ENCODE assay signal across 18 cellular contexts in the genomic region with DNA sequence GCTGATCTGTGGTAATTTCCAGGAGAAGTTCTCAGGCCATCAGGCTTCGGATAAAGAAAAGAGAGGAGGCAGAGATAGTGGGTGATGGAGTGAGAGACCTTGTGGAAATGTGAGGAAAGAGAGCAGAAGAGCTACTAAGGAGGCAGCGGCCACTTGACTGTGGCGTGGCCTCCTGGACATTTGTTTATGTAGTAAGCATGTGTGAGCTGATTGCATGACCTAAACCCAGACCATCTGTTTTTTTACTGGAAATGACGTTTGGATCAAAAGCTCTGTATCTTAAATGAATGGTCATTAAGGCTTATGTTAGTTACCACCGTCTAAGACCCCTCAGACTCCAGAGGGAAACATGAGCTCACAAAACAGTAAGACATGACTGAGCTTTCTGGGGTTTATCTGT. TPM values are rescaled to one million over a fixed set of nuclear protein-coding genes. Genes with fewer than 3 reads are reported as not detected.
A peak's percentile ranks its signal among the peaks of the same experiment; 100 is the strongest.
DNase-seq lines count a peak whose midpoint lies in the region; ATAC-seq and TF ChIP-seq lines count a peak whose summit lies in the region.
"Had no signal": no experiment of that assay in that cellular context is flagged by ENCODE, and none has a peak within 500 bp of the region (broad histone marks: within the 10 kb centered on the region; RNA-seq: fewer than 3 reads in every experiment).

No MANE protein-coding gene starts in this region.

- no peak overlapping the region for H3K4me3 Mint-ChIP-seq in stimulated activated effector memory CD8-positive, alpha-beta T cell treated with anti-CD3 and anti-CD28 coated beads, Interleukin-12 subunit alpha, Interleukin-12 subunit beta, amount 100 ng/mL, for 72 hours
- H3K4me3 Mint-ChIP-seq: activated T-cell treated with anti-CD3 and anti-CD28 coated beads, Interleukin-2, amount 50 U/mL, for 24 hours; CD8-positive, alpha-beta T cell; stimulated activated naive B cell treated with anti-CD40 and anti-IgM and Interleukin-4, amounts not matched to agents 10 μg/mL and 1 μg/mL and 100 μg/mL, for 72 hours had no signal

- H3K4me1 Mint-ChIP-seq in stimulated activated effector memory CD8-positive, alpha-beta T cell treated with anti-CD3 and anti-CD28 coated beads, Interleukin-12 subunit alpha, Interleukin-12 subunit beta, amount 100 ng/mL, for 72 hours: peaks cover 13% of the 10 kb centered on the region

- POLR2A ChIA-PET in AG04450 (lab: Yijun Ruan, JAX): interaction anchor here (1.9 kb wide), 1 partner anchor 13 kb away, joined by 15 read pairs; a partner anchor contains a TSS

- TF ChIP-seq CTCF in AG04450 (IDR thresholded peaks at IDR 0.05; ENCODE audit: low read depth, low read length): no peak
- no peak for TF ChIP-seq CTCF in RWPE2 (IDR thresholded peaks at IDR 0.05; ENCODE audit: poor library complexity, severe bottlenecking)
- no peak for TF ChIP-seq CTCF in fibroblast of villous mesenchyme (IDR thresholded peaks at IDR 0.05; ENCODE audit: insufficient read depth, low read depth, low read length)
- no peak for TF ChIP-seq CTCF in parathyroid adenoma (IDR thresholded peaks at IDR 0.05)

- peaks cover 43% of the 10 kb centered on the region for H3K4me1 ChIP-seq in RWPE2 (ENCODE audit: insufficient read depth, poor library complexity, severe bottlenecking)
- peaks cover 40% of the 10 kb centered on the region for H3K4me1 ChIP-seq in parathyroid adenoma

- H3K36me3 ChIP-seq in RWPE2 (ENCODE audit: low read depth) (peaks cover 77% of the 10 kb centered on the region), parathyroid adenoma (ENCODE audit: control insufficient read depth, insufficient read depth, low read length) (no peaks in the 10 kb centered on the region)

- H3K27ac ChIP-seq in AG04450 (ENCODE audit: low read depth, low read length) (peak overlapping the region; percentile 71), RWPE2 (ENCODE audit: poor library complexity, severe bottlenecking) (peak overlapping the region; percentile 96), parathyroid adenoma (peak overlapping the region; percentile 76)
- H3K27ac ChIP-seq: PC-9 had no signal

- DNase-seq in AG04450 (ENCODE audit: low read depth, low spot score) (peak; percentile 46), RWPE2 (ENCODE audit: low spot score) (no peak), fibroblast of villous mesenchyme (ENCODE audit: low read depth) (peak; percentile 90), DMS153 (lab: John Stamatoyannopoulos, UW) (no peak), NCI-H526 treated with DMSO at 0.1 percent for 48 hours (lab: John Stamatoyannopoulos, UW) (no peak), glomerular visceral epithelial cell (ENCODE audit: extremely low spot score) (no peak)
- DNase-seq in stimulated activated effector memory CD8-positive, alpha-beta T cell treated with anti-CD3 and anti-CD28 coated beads, Interleukin-12 subunit alpha, Interleukin-12 subunit beta, amount 100 ng/mL, for 72 hours (ENCODE audit: low spot score in 2 of 2): no peak
- DNase-seq: activated CD4-positive, alpha-beta T cell treated with anti-CD3 and anti-CD28 coated beads, Interleukin-2, amount 50 U/mL, for 48 hours; activated T-cell treated with anti-CD3 and anti-CD28 coated beads, Interleukin-2, amount 50 U/mL, for 24 hours; CD8-positive, alpha-beta T cell; effector memory CD4-positive, alpha-beta T cell; KG1; midbrain; NCI-H1092; PC-9; stimulated activated naive B cell treated with anti-CD40 and anti-IgM and Interleukin-4, amounts not matched to agents 10 μg/mL and 1 μg/mL and 100 μg/mL, for 72 hours had no signal

- H2AFZ ChIP-seq in parathyroid adenoma: no peak overlapping the region
- H2AFZ ChIP-seq: PC-9 had no signal

- H3K79me2 ChIP-seq in parathyroid adenoma: peaks cover 23% of the 10 kb centered on the region

- H3K4me3 ChIP-seq in AG04450 (ENCODE audit: low read depth, low read length) (no peak overlapping the region), RWPE2 (ENCODE audit: severe bottlenecking) (no peak overlapping the region), fibroblast of villous mesenchyme (ENCODE audit: low read depth, low read length) (no peak overlapping the region), parathyroid adenoma (ENCODE audit: low read depth, low read length) (no peak overlapping the region)
- H3K4me3 ChIP-seq: PC-9 had no signal

- H3K4me2 ChIP-seq in parathyroid adenoma (ENCODE audit: low read length): peak overlapping the region; percentile 31
- H3K4me2 ChIP-seq: PC-9 had no signal

- ATAC-seq in RWPE2 (ENCODE audit: low read depth): no peak
- no peak for ATAC-seq in stimulated activated effector memory CD8-positive, alpha-beta T cell treated with anti-CD3 and anti-CD28 coated beads, Interleukin-12 subunit alpha, Interleukin-12 subunit beta, amount 100 ng/mL, for 72 hours
- ATAC-seq: activated naive CD4-positive, alpha-beta T cell treated with anti-CD3 and anti-CD28 coated beads, Interleukin-2, amount 50 U/mL, for 72 hours; CD8-positive, alpha-beta T cell; stimulated activated naive B cell treated with anti-CD40 and anti-IgM and Interleukin-4, amounts not matched to agents 10 μg/mL and 1 μg/mL and 100 μg/mL, for 72 hours had no signal

- CTCF ChIA-PET in AG04450 (lab: Charles Lee): interaction anchor here (0.8 to 1.7 kb wide), 3 partner anchors 8 to 14 kb away, joined by 3 to 7 read pairs (median 3); a partner anchor contains a TSS

- H3K9me3 Mint-ChIP-seq in stimulated activated effector memory CD8-positive, alpha-beta T cell treated with anti-CD3 and anti-CD28 coated beads, Interleukin-12 subunit alpha, Interleukin-12 subunit beta, amount 100 ng/mL, for 72 hours: no peaks in the 10 kb centered on the region
- H3K9me3 Mint-ChIP-seq: activated naive CD4-positive, alpha-beta T cell treated with anti-CD3 and anti-CD28 coated beads, Interleukin-2, amount 50 U/mL, for 72 hours; activated T-cell treated with anti-CD3 and anti-CD28 coated beads, Interleukin-2, amount 50 U/mL, for 24 hours; CD8-positive, alpha-beta T cell; stimulated activated naive B cell treated with anti-CD40 and anti-IgM and Interleukin-4, amounts not matched to agents 10 μg/mL and 1 μg/mL and 100 μg/mL, for 72 hours had no signal

- no peak overlapping the region for H3K9ac ChIP-seq in parathyroid adenoma

- H3K9me3 ChIP-seq in AG04450 (ENCODE audit: control insufficient read depth, insufficient read depth, low read length) (no peaks in the 10 kb centered on the region), RWPE2 (ENCODE audit: severe bottlenecking) (no peaks in the 10 kb centered on the region), parathyroid adenoma (ENCODE audit: control insufficient read depth, low read length) (no peaks in the 10 kb centered on the region)

- no peaks in the 10 kb centered on the region for H3K27me3 ChIP-seq in AG04450 (ENCODE audit: control insufficient read depth, insufficient read depth, low read length)
- no peaks in the 10 kb centered on the region for H3K27me3 ChIP-seq in RWPE2 (ENCODE audit: insufficient read depth, poor library complexity, severe bottlenecking)
- H3K27me3 ChIP-seq in parathyroid adenoma (ENCODE audit: control insufficient read depth, insufficient read depth, low read length): no peaks in the 10 kb centered on the region

- no peak overlapping the region for H3K27ac Mint-ChIP-seq in stimulated activated effector memory CD8-positive, alpha-beta T cell treated with anti-CD3 and anti-CD28 coated beads, Interleukin-12 subunit alpha, Interleukin-12 subunit beta, amount 100 ng/mL, for 72 hours
- H3K27ac Mint-ChIP-seq: activated naive CD4-positive, alpha-beta T cell treated with anti-CD3 and anti-CD28 coated beads, Interleukin-2, amount 50 U/mL, for 72 hours; activated T-cell treated with anti-CD3 and anti-CD28 coated beads, Interleukin-2, amount 50 U/mL, for 24 hours; CD8-positive, alpha-beta T cell; stimulated activated naive B cell treated with anti-CD40 and anti-IgM and Interleukin-4, amounts not matched to agents 10 μg/mL and 1 μg/mL and 100 μg/mL, for 72 hours had no signal

- peaks cover 16% of the 10 kb centered on the region for H3K36me3 Mint-ChIP-seq in stimulated activated effector memory CD8-positive, alpha-beta T cell treated with anti-CD3 and anti-CD28 coated beads, Interleukin-12 subunit alpha, Interleukin-12 subunit beta, amount 100 ng/mL, for 72 hours
- H3K36me3 Mint-ChIP-seq: activated naive CD4-positive, alpha-beta T cell treated with anti-CD3 and anti-CD28 coated beads, Interleukin-2, amount 50 U/mL, for 72 hours; CD8-positive, alpha-beta T cell had no signal

RNA-seq across cellular contexts. Expression of a gene that starts 13.6 kb away (rescaled TPM):
- polyA plus RNA-seq in AG04450 (2011; rRNA removed): 17.6 and 25.0 TPM in 2 replicates
- 7.4 and 9.6 TPM in 2 replicates for polyA minus RNA-seq in AG04450 (2011; rRNA and poly(A)+ RNA removed)
- total RNA-seq in fibroblast of villous mesenchyme: 20.6 and 37.1 TPM in 2 replicates

Comparison
In these comparisons a context has a peak if more than half of its experiments do, and no peak if none do; other contexts are left out.
1. DNase-seq: peak in AG04450 (single experiment) and fibroblast of villous mesenchyme (single experiment); none in RWPE2 (single experiment), DMS153 (single experiment), NCI-H526 treated with DMSO at 0.1 percent for 48 hours (single experiment), stimulated activated effector memory CD8-positive, alpha-beta T cell treated with anti-CD3 and anti-CD28 coated beads, Interleukin-12 subunit alpha, Interleukin-12 subunit beta, amount 100 ng/mL, for 72 hours (0 of 2) and glomerular visceral epithelial cell (single experiment).
2. Peak in every context shown above with its lines, with median percentiles within 50 percentile points of each other: H3K27ac ChIP-seq.